8 cellular contexts compared by ENCODE assay signal in the genomic region with DNA sequence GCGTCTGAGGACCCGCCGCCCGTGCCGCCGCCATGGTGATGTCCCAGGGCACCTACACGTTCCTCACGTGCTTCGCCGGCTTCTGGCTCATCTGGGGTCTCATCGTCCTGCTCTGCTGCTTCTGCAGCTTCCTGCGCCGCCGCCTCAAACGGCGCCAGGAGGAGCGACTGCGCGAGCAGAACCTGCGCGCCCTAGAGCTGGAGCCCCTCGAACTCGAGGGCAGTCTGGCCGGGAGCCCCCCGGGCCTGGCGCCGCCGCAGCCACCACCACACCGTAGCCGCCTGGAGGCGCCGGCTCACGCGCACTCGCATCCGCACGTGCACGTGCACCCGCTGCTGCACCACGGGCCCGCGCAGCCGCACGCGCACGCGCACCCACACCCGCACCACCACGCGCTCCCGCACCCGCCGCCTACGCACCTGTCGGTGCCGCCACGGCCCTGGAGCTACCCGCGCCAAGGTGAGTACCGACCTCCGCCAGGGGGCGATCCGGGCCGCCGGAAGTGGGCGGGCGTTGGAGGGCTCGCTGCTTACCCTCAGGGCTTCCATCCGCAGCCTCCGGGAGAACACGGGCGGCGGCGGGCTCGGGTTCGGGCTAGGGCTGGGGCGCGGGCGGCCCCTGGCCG. TPM values are rescaled to one million over a fixed set of nuclear protein-coding genes. Genes with fewer than 3 reads are reported as not detected.
DNase-seq lines count a peak whose midpoint lies in the region; ATAC-seq and TF ChIP-seq lines count a peak whose summit lies in the region.

No MANE protein-coding gene starts in this region.

- intact Hi-C loops in lower leg skin (cut with DNase I; ENCODE audit: low total_unique reads): loop anchor here (2.0 to 10.0 kb wide), 2 partner anchors 50 to 140 kb away; partner anchors contain the start of gene MXD3

- ATAC-seq in GM18870 (IDR thresholded peaks at IDR 0.05; ENCODE audit: unreplicated experiment) (peak; percentile 43), HG03103 (IDR thresholded peaks at IDR 0.05; ENCODE audit: low read depth, unreplicated experiment) (peak; percentile 44)

- TF ChIP-seq CTCF in AG09309 (IDR thresholded peaks at IDR 0.05; ENCODE audit: control insufficient read depth, insufficient read depth, low read depth, low read length, missing control alignments): peak; percentile 54
- peak; percentile 49 for TF ChIP-seq CTCF in coronary artery (IDR thresholded peaks at IDR 0.05)
- TF ChIP-seq CTCF in lower leg skin (IDR thresholded peaks at IDR 0.05): no peak

- no peak for DNase-seq in AG09309 (ENCODE audit: low read depth)
- DNase-seq in NCI-H446 treated with DMSO at 0.1 percent for 48 hours (lab: John Stamatoyannopoulos, UW): peak; percentile 44
- DNase-seq in activated CD4-positive, alpha-beta T cell treated with anti-CD3 and anti-CD28 coated beads for 48 hours: peak; percentile 95
- no peak for DNase-seq in coronary artery (ENCODE audit: low spot score)
- peak in 1 of 2 donors; percentile 95 for DNase-seq in lower leg skin (ENCODE audit: low spot score in 2 of 2)
- DNase-seq in stimulated activated CD4-positive, alpha-beta T cell treated with anti-CD3 and anti-CD28 coated beads, TNF-alpha, amount 100 ng/mL, for 4 hours (ENCODE audit: low read depth in 3 of 3): peak; percentile 86 to 92 (median 87)

- 0 to 1% methylated on average over 43 to 51 of the region's 80 CpGs for WGBS in lower leg skin, 2 donors

- no peak for TF ChIP-seq POLR2A in lower leg skin (IDR thresholded peaks at IDR 0.05)

- H3K4me3 ChIP-seq in AG09309 (ENCODE audit: control insufficient read depth, low read depth, low read length) (peak overlapping the region; percentile 36), coronary artery (peak overlapping the region; percentile 71), lower leg skin (ENCODE audit: low read depth, poor library complexity, severe bottlenecking) (peak overlapping the region; percentile 24)

- peak overlapping the region; percentile 22 to 77 for H3K27ac ChIP-seq in coronary artery

RNA-seq across cellular contexts. Expression of gene PRR7, which starts 8.5 kb away (rescaled TPM):
- 10 to 100 TPM in 1 of 4 donors, 1 to 10 TPM in 3; 5.4 to 10.2 (median 8.0) TPM for total RNA-seq in lower leg skin

RNA-seq across cellular contexts. Expression of gene DBN1, which starts 18.3 kb away (rescaled TPM):
- 10 to 100 TPM; 14.0 to 65.5 (median 27.6) TPM for total RNA-seq in lower leg skin

RNA-seq across cellular contexts. Expression of gene GRK6, which starts 28.7 kb away (rescaled TPM):
- total RNA-seq in lower leg skin: 10 to 100 TPM; 29.5 to 56.7 (median 38.1) TPM

RNA-seq across cellular contexts. Expression of gene PDLIM7, which starts 42.3 kb away (rescaled TPM):
- 10 to 100 TPM; 11.8 to 31.7 (median 23.5) TPM for total RNA-seq in lower leg skin

RNA-seq across cellular contexts. Expression of gene F12, which starts 45.8 kb away (rescaled TPM):
- total RNA-seq in lower leg skin: 10 to 100 TPM in 2 of 4 donors, 1 to 10 TPM in 2; 1.9 to 14.5 (median 10.1) TPM

Comparison
In these comparisons a context has a peak if more than half of its experiments do, and no peak if none do; other contexts are left out.
1. DNase-seq: peak in NCI-H446 treated with DMSO at 0.1 percent for 48 hours (single experiment), activated CD4-positive, alpha-beta T cell treated with anti-CD3 and anti-CD28 coated beads for 48 hours (single experiment) and stimulated activated CD4-positive, alpha-beta T cell treated with anti-CD3 and anti-CD28 coated beads, TNF-alpha, amount 100 ng/mL, for 4 hours (3 of 3); none in AG09309 (single experiment) and coronary artery (single experiment).
2. CTCF ChIP-seq: peak in AG09309 (single experiment) and coronary artery (single experiment); none in lower leg skin (0 of 3).
3. Peak in every context shown above with its lines, with median percentiles within 50 percentile points of each other: H3K4me3 ChIP-seq.